Comparison of ENCODE assay signal across 27 cellular contexts in genomic region chr4:125911481-125911880, GRCh38.
"Had no signal": no experiment of that assay in that cellular context is flagged by ENCODE, and none has a peak within 500 bp of the region (broad histone marks: within the 10 kb centered on the region; RNA-seq: fewer than 3 reads in every experiment).

No MANE protein-coding gene starts in this region.

- H3K27ac Mint-ChIP-seq: naive thymus-derived CD8-positive, alpha-beta T cell; nephron; stimulated activated naive B cell treated with anti-CD40 and anti-IgM and Interleukin-4, amounts not matched to agents 10 μg/mL and 1 μg/mL and 100 μg/mL, for 72 hours had no signal

- FAIRE-seq: pancreas had no signal

- H2AFZ ChIP-seq: hepatocyte had no signal

- H3K27ac ChIP-seq: hepatocyte, left ventricle myocardium inferior, pancreas, prostate gland, skin epidermis, stomach, testis, thyroid gland, transverse colon, upper lobe of left lung, vagina had no signal

- H3K27me3 ChIP-seq: hepatocyte, pancreas, stomach, testis, thyroid gland, transverse colon, upper lobe of left lung, vagina had no signal

- H3K36me3 ChIP-seq: left ventricle myocardium inferior, pancreas, prostate gland, stomach, thyroid gland, transverse colon, upper lobe of left lung, vagina had no signal

- H3K4me1 ChIP-seq: left ventricle myocardium inferior, pancreas, prostate gland, stomach, testis, thyroid gland, transverse colon, upper lobe of left lung, vagina had no signal

- H3K79me2 ChIP-seq: hepatocyte had no signal

- DNase-seq: islet precursor cell; left ventricle myocardium inferior; midbrain; naive thymus-derived CD8-positive, alpha-beta T cell; nucleus accumbens; pancreas; posterior cingulate gyrus; retina; right cardiac atrium; stimulated activated CD4-positive, alpha-beta T cell treated with anti-CD3 and anti-CD28 coated beads, Interleukin-12 subunit alpha, Interleukin-12 subunit beta, amount 100 ng/mL, for 4 hours; stimulated activated CD4-positive, alpha-beta T cell treated with anti-CD3 and anti-CD28 coated beads, Interleukin-15, amount 100 ng/mL, for 24 hours; stimulated activated CD4-positive, alpha-beta T cell treated with anti-CD3 and anti-CD28 coated beads, Interleukin-2, amount 100 ng/mL, for 24 hours; stimulated activated CD4-positive, alpha-beta T cell treated with anti-CD3 and anti-CD28 coated beads, Interleukin-4, amount 100 ng/mL, for 1 hour; stimulated activated naive B cell treated with anti-CD40 and anti-IgM and Interleukin-4, amounts not matched to agents 10 μg/mL and 1 μg/mL and 100 μg/mL, for 72 hours; stimulated activated naive CD8-positive, alpha-beta T cell treated with anti-CD3 and anti-CD28 coated beads, Interleukin-15, Interleukin-2, amounts not matched to agents 100 U/mL and 50 U/mL, for 24 hours; stomach; testis; thyroid gland; transverse colon; upper lobe of left lung had no signal

- H3K4me1 Mint-ChIP-seq: naive thymus-derived CD8-positive, alpha-beta T cell; nephron; neural crest cell; stimulated activated naive B cell treated with anti-CD40 and anti-IgM and Interleukin-4, amounts not matched to agents 10 μg/mL and 1 μg/mL and 100 μg/mL, for 72 hours had no signal

- H3K27me3 Mint-ChIP-seq: naive thymus-derived CD8-positive, alpha-beta T cell; stimulated activated naive B cell treated with anti-CD40 and anti-IgM and Interleukin-4, amounts not matched to agents 10 μg/mL and 1 μg/mL and 100 μg/mL, for 72 hours had no signal

- H3K9me3 Mint-ChIP-seq: nephron had no signal

- H3K9me3 ChIP-seq: left ventricle myocardium inferior, pancreas, prostate gland, stomach, testis, thyroid gland, transverse colon, upper lobe of left lung, vagina had no signal

- H3K4me3 ChIP-seq: hepatocyte, left ventricle myocardium inferior, lung, pancreas, prostate gland, skin epidermis, stomach, testis, thyroid gland, transverse colon, upper lobe of left lung, vagina had no signal

- H3K4me2 ChIP-seq: hepatocyte had no signal

- H3K36me3 Mint-ChIP-seq: naive thymus-derived CD8-positive, alpha-beta T cell; stimulated activated naive B cell treated with anti-CD40 and anti-IgM and Interleukin-4, amounts not matched to agents 10 μg/mL and 1 μg/mL and 100 μg/mL, for 72 hours had no signal

- H3K4me3 Mint-ChIP-seq: naive thymus-derived CD8-positive, alpha-beta T cell; nephron; neural crest cell; stimulated activated naive B cell treated with anti-CD40 and anti-IgM and Interleukin-4, amounts not matched to agents 10 μg/mL and 1 μg/mL and 100 μg/mL, for 72 hours had no signal
